ENCODE assay signal across 5 cellular contexts in the genomic region with DNA sequence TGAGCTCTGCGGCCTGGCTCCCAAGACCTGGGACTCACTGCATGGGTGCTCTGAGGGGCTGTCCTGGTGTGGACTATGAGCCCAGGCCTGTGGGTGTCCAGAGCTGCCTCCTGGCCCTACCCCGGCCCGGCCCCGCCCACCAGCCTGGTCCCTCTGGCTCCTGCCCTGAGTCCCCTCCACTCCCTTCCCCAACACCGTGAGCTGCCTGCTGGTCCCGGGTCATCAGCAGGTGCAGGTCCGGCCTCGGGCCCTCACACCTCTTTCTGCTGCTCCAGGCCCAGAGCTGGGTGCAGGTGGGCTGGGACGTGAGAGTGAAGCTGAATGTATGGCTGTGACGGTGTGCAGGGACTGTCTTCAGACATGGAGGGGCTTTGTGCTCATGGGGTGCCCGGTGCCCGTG.
DNase-seq lines count a peak whose midpoint lies in the region; ATAC-seq and TF ChIP-seq lines count a peak whose summit lies in the region.
"Not testable (repeated sequence)": the region's sequence is repeated elsewhere in the genome, so short reads cannot be mapped to it uniquely, and the experiment has no call there.

No MANE protein-coding gene starts in this region.

- 82 to 95% methylated on average over 6 to 9 of the region's 12 CpGs for WGBS in sigmoid colon, 2 donors
- WGBS in aorta, 2 donors, result 92 to 94% methylated on average over 6 of the region's 12 CpGs

- H3K79me2 ChIP-seq in OCI-LY1 (ENCODE audit: insufficient read depth, low read length), result not testable (repeated sequence)

- not testable (repeated sequence) for H4K20me1 ChIP-seq in OCI-LY1 (ENCODE audit: insufficient read depth, low read length)

- H3K4me3 ChIP-seq in OCI-LY1 (ENCODE audit: low read depth, low read length, poor library complexity, severe bottlenecking); sigmoid colon; aorta (ENCODE audit: low read length in 2 of 2): not testable (repeated sequence)

- intact Hi-C loops in Right ventricle myocardium superior (cut with DNase I); sigmoid colon (cut with DNase I); aorta (cut with DNase I): not testable (repeated sequence)

- TF ChIP-seq POLR2A in sigmoid colon (IDR thresholded peaks at IDR 0.05), result not testable (repeated sequence)

- peak overlapping the region; percentile 63 for H3K27ac ChIP-seq in OCI-LY1 (ENCODE audit: low read depth, low read length, poor library complexity, severe bottlenecking)
- not testable (repeated sequence) for H3K27ac ChIP-seq in sigmoid colon; aorta (ENCODE audit: low read depth in 1 of 2, low read length in 2 of 2)

- not testable (repeated sequence) for H3K9me2 ChIP-seq in OCI-LY1 (ENCODE audit: low read depth, low read length)

- H3K4me1 ChIP-seq in OCI-LY1 (ENCODE audit: insufficient read depth, low read length, severe bottlenecking); sigmoid colon; aorta (ENCODE audit: control insufficient read depth in 1 of 2, insufficient read depth in 2 of 2, low read length in 2 of 2): not testable (repeated sequence)

- not testable (repeated sequence) for TF ChIP-seq EP300 in sigmoid colon (IDR thresholded peaks at IDR 0.05)

- H3K27me3 ChIP-seq in OCI-LY1 (ENCODE audit: insufficient read depth, low read length); sigmoid colon; aorta (ENCODE audit: control insufficient read depth in 1 of 2, insufficient read depth in 2 of 2, low read length in 1 of 2): not testable (repeated sequence)

- DNase-seq in Right ventricle myocardium superior (peak; percentile 22), mesenteric fat pad (ENCODE audit: low spot score) (peak; percentile 72), sigmoid colon (peak; percentile 6), aorta (peak; percentile 4 to 37)

- not testable (repeated sequence) for H3K4me2 ChIP-seq in OCI-LY1 (ENCODE audit: low read length)

- not testable (repeated sequence) for H3K9me3 ChIP-seq in OCI-LY1 (ENCODE audit: low read length); sigmoid colon; aorta (ENCODE audit: control insufficient read depth, low read length)

- not testable (repeated sequence) for H3F3A ChIP-seq in OCI-LY1 (ENCODE audit: insufficient read depth, low read length)

- TF ChIP-seq CTCF in OCI-LY1 (IDR thresholded peaks at IDR 0.05; ENCODE audit: low read length); sigmoid colon (IDR thresholded peaks at IDR 0.05): not testable (repeated sequence)

- not testable (repeated sequence) for H3K36me3 ChIP-seq in OCI-LY1 (ENCODE audit: insufficient read depth, low read length); sigmoid colon; aorta (ENCODE audit: control insufficient read depth in 1 of 2, insufficient read depth in 2 of 2, low read length in 1 of 2)

- H2AFZ ChIP-seq in OCI-LY1 (ENCODE audit: low read length), result not testable (repeated sequence)

- peak overlapping the region; percentile 39; the same call in 1 of the 2 replicates for H3K9ac ChIP-seq in OCI-LY1 (ENCODE audit: low read length)

- ATAC-seq in Right ventricle myocardium superior (ENCODE audit: poor library complexity); aorta (ENCODE audit: low FRiP score): not testable (repeated sequence)

Comparison
In these comparisons a context has a peak if more than half of its experiments do, and no peak if none do; other contexts are left out.
1. DNase-seq: peak in every context shown above with its lines; median percentile 72 in mesenteric fat pad; 22 in Right ventricle myocardium superior; 20 in aorta; 6 in sigmoid colon.